1 cellular context compared by ENCODE assay signal in the genomic region with DNA sequence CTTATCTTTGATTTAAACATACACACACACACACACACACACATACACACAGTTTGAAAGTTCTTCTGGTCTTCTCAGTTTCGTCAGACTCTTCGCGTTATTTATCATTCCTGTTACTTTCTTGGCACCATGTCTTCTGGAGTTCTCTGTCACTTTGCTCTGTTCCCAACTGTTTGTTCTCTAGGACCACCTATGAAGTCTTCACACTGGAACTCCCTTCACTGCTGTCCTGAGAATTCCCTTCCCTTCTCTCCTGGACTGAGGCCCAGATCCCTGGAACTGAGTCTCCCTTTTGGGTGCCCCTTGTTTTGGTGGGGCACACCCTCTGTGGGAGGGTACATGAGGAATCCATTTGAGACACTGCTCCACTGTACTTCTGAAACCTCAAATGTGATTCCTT.
TF ChIP-seq lines count a peak whose summit lies in the region.

No MANE protein-coding gene starts in this region.

TF ChIP-seq in H1, 55 proteins besides CTCF, POLR2A, EP300 and RAD21:
- TF ChIP-seq ASH2L (IDR thresholded peaks at IDR 0.05; ENCODE audit: low read length), result no peak
- TF ChIP-seq TCF12 (IDR thresholded peaks at IDR 0.05; ENCODE audit: low read depth, low read length), result no peak
- TF ChIP-seq MAFK (IDR thresholded peaks at IDR 0.05; ENCODE audit: low read depth, low read length), result no peak
- no peak for TF ChIP-seq SIX5 (IDR thresholded peaks at IDR 0.05; ENCODE audit: low read depth, low read length)
- TF ChIP-seq SP4 (IDR thresholded peaks at IDR 0.05; ENCODE audit: low read length), result no peak
- no peak for TF ChIP-seq CTBP2 (IDR thresholded peaks at IDR 0.05; ENCODE audit: borderline replicate concordance, insufficient read depth, insufficient read length, low read length)
- no peak for TF ChIP-seq RNF2 (IDR thresholded peaks at IDR 0.05; ENCODE audit: borderline replicate concordance, low read depth, low read length, missing control alignments, poor library complexity, severe bottlenecking)
- TF ChIP-seq KDM4A (IDR thresholded peaks at IDR 0.05; ENCODE audit: low read depth, low read length, severe bottlenecking), result no peak
- TF ChIP-seq, protein P1, sequence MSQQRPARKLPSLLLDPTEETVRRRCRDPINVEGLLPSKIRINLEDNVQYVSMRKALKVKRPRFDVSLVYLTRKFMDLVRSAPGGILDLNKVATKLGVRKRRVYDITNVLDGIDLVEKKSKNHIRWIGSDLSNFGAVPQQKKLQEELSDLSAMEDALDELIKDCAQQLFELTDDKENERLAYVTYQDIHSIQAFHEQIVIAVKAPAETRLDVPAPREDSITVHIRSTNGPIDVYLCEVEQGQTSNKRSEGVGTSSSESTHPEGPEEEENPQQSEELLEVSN (IDR thresholded peaks at IDR 0.05), result no peak
- TF ChIP-seq JUN (IDR thresholded peaks at IDR 0.05; ENCODE audit: low read depth, low read length), result no peak
- no peak for TF ChIP-seq SAP30 (IDR thresholded peaks at IDR 0.05; ENCODE audit: insufficient read depth, insufficient replicate concordance, low read length)
- TF ChIP-seq, protein P2, sequence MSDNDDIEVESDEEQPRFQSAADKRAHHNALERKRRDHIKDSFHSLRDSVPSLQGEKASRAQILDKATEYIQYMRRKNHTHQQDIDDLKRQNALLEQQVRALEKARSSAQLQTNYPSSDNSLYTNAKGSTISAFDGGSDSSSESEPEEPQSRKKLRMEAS (IDR thresholded peaks at IDR 0.05), result no peak
- TF ChIP-seq TAF7 (optimal IDR thresholded peaks at IDR 0.05; ENCODE audit: borderline replicate concordance, low read depth, low read length), result no peak
- TF ChIP-seq, protein P3, sequence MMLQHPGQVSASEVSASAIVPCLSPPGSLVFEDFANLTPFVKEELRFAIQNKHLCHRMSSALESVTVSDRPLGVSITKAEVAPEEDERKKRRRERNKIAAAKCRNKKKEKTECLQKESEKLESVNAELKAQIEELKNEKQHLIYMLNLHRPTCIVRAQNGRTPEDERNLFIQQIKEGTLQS (IDR thresholded peaks at IDR 0.05; ENCODE audit: insufficient read depth, low read depth, low read length), result no peak
- TF ChIP-seq CREB1 (IDR thresholded peaks at IDR 0.05), result no peak
- no peak for TF ChIP-seq BRCA1 (IDR thresholded peaks at IDR 0.05; ENCODE audit: low read depth, low read length)
- TF ChIP-seq YY1 (IDR thresholded peaks at IDR 0.05; ENCODE audit: low read depth, low read length), result no peak
